8 cellular contexts compared by ENCODE assay signal in the genomic region with DNA sequence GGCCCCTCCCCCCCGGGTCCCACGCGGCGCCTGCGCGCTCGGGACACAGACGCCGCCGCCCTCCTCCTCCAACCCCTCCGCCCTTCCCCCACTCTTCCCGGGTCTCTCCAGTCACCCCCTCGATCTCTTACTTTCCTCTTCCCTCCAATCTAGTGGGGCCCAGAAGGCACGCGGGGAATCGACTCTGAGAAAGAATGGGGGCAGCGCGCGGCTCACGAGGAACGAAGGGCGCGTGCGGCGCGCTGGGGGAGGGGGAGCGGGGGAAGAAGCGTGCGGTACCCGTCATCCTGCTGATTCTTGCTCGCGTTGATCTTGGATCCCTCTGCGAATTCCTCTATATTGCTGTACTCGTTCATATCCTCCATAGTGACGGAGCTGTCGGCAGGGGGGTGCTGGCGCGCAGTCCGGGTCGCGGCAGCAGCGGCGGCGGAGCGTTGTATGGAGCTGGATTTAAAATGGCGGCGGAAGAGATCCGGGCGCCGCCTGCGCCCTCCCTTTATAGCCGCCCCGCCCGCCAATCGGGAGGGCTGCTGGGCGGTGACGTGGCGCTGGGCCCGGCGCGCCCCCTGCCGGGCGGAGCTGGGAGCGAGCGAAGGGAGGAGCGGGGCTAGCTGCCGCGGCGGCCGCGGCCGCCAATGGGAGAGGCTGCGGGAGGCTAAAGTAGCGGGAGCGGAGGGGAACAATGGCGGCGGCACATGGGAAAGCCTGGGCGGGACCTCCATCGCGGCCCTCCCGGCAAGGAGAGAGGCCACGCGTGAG. TPM values are rescaled to one million over a fixed set of nuclear protein-coding genes. Genes with fewer than 3 reads are reported as not detected.
A peak's percentile ranks its signal among the peaks of the same experiment; 100 is the strongest.
DNase-seq lines count a peak whose midpoint lies in the region; ATAC-seq, FAIRE-seq and TF ChIP-seq lines count a peak whose summit lies in the region.

No MANE protein-coding gene starts in this region.

- no peak for FAIRE-seq in D721Med (lab: Jason Lieb, UNC)

- no peaks in the 10 kb centered on the region for H3K9me3 ChIP-seq in HUES48 (ENCODE audit: control insufficient read depth, insufficient read depth, low read length)
- no peaks in the 10 kb centered on the region for H3K9me3 ChIP-seq in mononuclear cell (ENCODE audit: low read depth, low read length)

- H3K4me3 ChIP-seq in HUES48 (ENCODE audit: low read depth, low read length) (peak overlapping the region; percentile 93), mononuclear cell (ENCODE audit: low read length) (peak overlapping the region; percentile 72)

- TF ChIP-seq CTCF in D721Med (IDR thresholded peaks at IDR 0.05; ENCODE audit: insufficient read depth, missing control alignments) = peak; percentile 83
- TF ChIP-seq CTCF in endothelial cell (IDR thresholded peaks at IDR 0.05; ENCODE audit: unreplicated experiment) = peak; percentile 99

- H3K9me3 Mint-ChIP-seq in endothelial cell (ENCODE audit: unreplicated experiment) = no peaks in the 10 kb centered on the region

- peak; percentile 53 for ATAC-seq in GM21423 (IDR thresholded peaks at IDR 0.05; ENCODE audit: unreplicated experiment)

- H3K36me3 ChIP-seq in HUES48 (ENCODE audit: control insufficient read depth, insufficient read depth, low read length) = peaks cover 52% of the 10 kb centered on the region

- peaks cover 22% of the 10 kb centered on the region for H3K27me3 Mint-ChIP-seq in endothelial cell (ENCODE audit: unreplicated experiment)

- H3K9ac ChIP-seq in HUES48 (ENCODE audit: low read depth, low read length) = peak overlapping the region; percentile 99

- H3K27ac ChIP-seq in HUES48 (ENCODE audit: low read depth, low read length) = peak overlapping the region; percentile 99

- H3K27me3 ChIP-seq in HUES48 (ENCODE audit: control insufficient read depth, insufficient read depth, low read length) = no peaks in the 10 kb centered on the region
- no peaks in the 10 kb centered on the region for H3K27me3 ChIP-seq in mononuclear cell (ENCODE audit: insufficient read depth, low read length)

- H3K4me1 ChIP-seq in HUES48 (ENCODE audit: control insufficient read depth, insufficient read depth, low read length) (peaks cover 8% of the 10 kb centered on the region; the same call in 1 of the 2 replicates), mononuclear cell (ENCODE audit: insufficient read depth, low read length) (peaks cover 44% of the 10 kb centered on the region)

- H3K4me3 Mint-ChIP-seq in endothelial cell (ENCODE audit: unreplicated experiment) = peak overlapping the region; percentile 99

- peak; percentile 59 for DNase-seq in D721Med (ENCODE audit: insufficient read length, low spot score)
- DNase-seq in NOMO-1 treated with dmso at 0.1 percent for 144 hours (lab: John Stamatoyannopoulos, UW; ENCODE audit: unreplicated experiment) = peak; percentile 86
- DNase-seq in activated CD8-positive, alpha-beta memory T cell treated with anti-CD3 and anti-CD28 coated beads, Interleukin-2, amount 50 U/mL, for 24 hours (ENCODE audit: extremely low read depth) = peak; percentile 68
- DNase-seq in endothelial cell (ENCODE audit: low spot score) = peak; percentile 98
- DNase-seq in stimulated activated CD8-positive, alpha-beta memory T cell treated with anti-CD3 and anti-CD28 coated beads, Interleukin-4, amount 100 ng/mL, for 1 hour (ENCODE audit: low read depth in 2 of 2, low spot score in 1 of 2) = peak; percentile 75 to 89

- H3K27ac Mint-ChIP-seq in endothelial cell (ENCODE audit: unreplicated experiment) = peak overlapping the region; percentile 98

- peaks cover 48% of the 10 kb centered on the region for H3K4me1 Mint-ChIP-seq in endothelial cell (ENCODE audit: unreplicated experiment)

- peaks cover 45% of the 10 kb centered on the region for H3K36me3 Mint-ChIP-seq in endothelial cell (ENCODE audit: low read depth, unreplicated experiment)

RNA-seq across cellular contexts. Expression of gene HNRNPDL, which starts 1.1 kb away (rescaled TPM):
- total RNA-seq in endothelial cell (ENCODE audit: unreplicated experiment) (374 TPM), mononuclear cell (425 TPM)

RNA-seq across cellular contexts. Expression of gene ENOPH1, which starts 1.2 kb away (rescaled TPM):
- total RNA-seq in endothelial cell (ENCODE audit: unreplicated experiment) = 37.1 TPM
- 22.9 TPM for total RNA-seq in mononuclear cell

RNA-seq across cellular contexts. Expression of gene HNRNPD, which starts 55.4 kb away (rescaled TPM):
- total RNA-seq in endothelial cell (ENCODE audit: unreplicated experiment) (353 TPM), mononuclear cell (86.4 TPM)

Comparison
In these comparisons a context has a peak if more than half of its experiments do, and no peak if none do; other contexts are left out.
1. Peak in every context shown above with its lines: DNase-seq, ATAC-seq, H3K4me3 ChIP-seq and H3K27ac ChIP-seq.